1 cellular context compared by ENCODE assay signal in the genomic region with DNA sequence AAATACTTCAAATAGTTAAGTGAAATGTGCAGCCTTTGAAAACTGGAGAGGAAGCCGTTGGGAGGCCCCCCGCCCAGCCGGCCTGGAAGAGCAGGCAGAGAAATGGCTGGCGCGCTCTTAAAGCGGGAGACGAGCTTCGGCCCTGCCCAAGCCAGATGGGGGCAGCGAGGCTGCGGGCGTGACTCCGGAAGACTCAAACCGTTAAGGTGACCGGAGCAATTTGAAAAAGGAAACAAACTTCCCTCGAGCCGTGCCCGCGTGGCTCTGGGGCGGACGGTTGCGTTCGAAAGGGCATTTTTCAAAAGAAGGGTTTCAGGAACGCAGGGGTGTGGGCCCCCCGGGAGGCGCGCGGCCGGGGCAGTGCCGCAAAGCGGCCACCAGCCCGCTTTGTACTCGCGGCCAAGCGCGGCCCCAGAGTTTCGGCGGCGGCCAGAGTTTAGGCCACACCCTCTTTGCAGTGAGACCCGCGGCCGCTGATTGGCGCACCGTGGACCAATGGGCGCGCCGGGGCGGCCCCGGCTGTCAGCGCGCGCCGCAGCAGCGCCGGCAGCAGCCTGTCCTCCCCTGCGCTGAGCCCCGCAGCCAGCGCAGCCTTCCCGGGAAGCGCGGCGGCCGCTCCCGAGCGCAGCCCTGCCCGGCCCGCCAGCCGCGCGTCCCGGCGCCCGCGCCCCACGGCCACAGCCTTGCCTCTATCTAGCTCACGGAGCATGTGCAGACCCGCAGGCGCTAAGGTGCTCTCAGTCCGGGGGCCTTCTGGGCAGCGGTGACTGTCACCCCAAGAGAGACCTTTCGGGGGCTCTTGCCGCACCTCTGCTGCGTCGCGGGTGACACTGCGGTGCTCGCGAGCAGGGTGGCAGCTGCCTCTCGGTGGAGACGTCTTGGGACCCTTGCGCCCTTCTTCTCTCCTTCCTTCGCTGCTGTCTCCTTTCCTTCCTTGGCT.
A peak's percentile ranks its signal among the peaks of the same experiment; 100 is the strongest.
TF ChIP-seq lines count a peak whose summit lies in the region.

TSS of gene NAV2 (plus strand) at position 557 of the 940 bp plus-strand sequence. CDS start 859 bp downstream, outside the sequence.

TF ChIP-seq in K562, 482 proteins besides CTCF, POLR2A, EP300 and RAD21 (continued from another document and continues in another):
- TF ChIP-seq ZBTB11 (CRISPR knock-in tag; IDR thresholded peaks at IDR 0.05): no peak
- TF ChIP-seq BRCA1 (IDR thresholded peaks at IDR 0.05): no peak
- TF ChIP-seq BRCA1 (CRISPR knock-in tag; IDR thresholded peaks at IDR 0.05): no peak
- TF ChIP-seq GABPB1 (CRISPR knock-in tag; IDR thresholded peaks at IDR 0.05): peak; percentile 76
- no peak for TF ChIP-seq STAG1 (CRISPR knock-in tag; IDR thresholded peaks at IDR 0.05; ENCODE audit: borderline replicate concordance)
- 0 out of 2 replicates have a peak, but pooled peaks have one; percentile 24 for TF ChIP-seq ZSCAN32 (CRISPR knock-in tag; IDR thresholded peaks at IDR 0.05)
- TF ChIP-seq KLF6 (CRISPR knock-in tag; IDR thresholded peaks at IDR 0.05; ENCODE audit: borderline replicate concordance): peak; percentile 72; the same call in 1 of the 2 replicates
- peak; percentile 43 for TF ChIP-seq FUS (optimal IDR thresholded peaks at IDR 0.05; ENCODE audit: low read depth, low read length)
- no peak for TF ChIP-seq PYGO2 (tag; IDR thresholded peaks at IDR 0.05)
- TF ChIP-seq, protein P1, sequence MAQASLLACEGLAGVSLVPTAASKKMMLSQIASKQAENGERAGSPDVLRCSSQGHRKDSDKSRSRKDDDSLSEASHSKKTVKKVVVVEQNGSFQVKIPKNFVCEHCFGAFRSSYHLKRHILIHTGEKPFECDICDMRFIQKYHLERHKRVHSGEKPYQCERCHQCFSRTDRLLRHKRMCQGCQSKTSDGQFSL (CRISPR knock-in tag; IDR thresholded peaks at IDR 0.05): no peak
- TF ChIP-seq, protein P1 (tag; IDR thresholded peaks at IDR 0.05): no peak
- peak; percentile 98 for TF ChIP-seq RBM25 (IDR thresholded peaks at IDR 0.05; ENCODE audit: low read depth, low read length, severe bottlenecking)
- 0 out of 2 replicates have a peak, but pooled peaks have one; percentile 38 for TF ChIP-seq HNRNPL (IDR thresholded peaks at IDR 0.05; ENCODE audit: low read depth, low read length)
- TF ChIP-seq, protein P2, sequence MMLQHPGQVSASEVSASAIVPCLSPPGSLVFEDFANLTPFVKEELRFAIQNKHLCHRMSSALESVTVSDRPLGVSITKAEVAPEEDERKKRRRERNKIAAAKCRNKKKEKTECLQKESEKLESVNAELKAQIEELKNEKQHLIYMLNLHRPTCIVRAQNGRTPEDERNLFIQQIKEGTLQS (IDR thresholded peaks at IDR 0.05): no peak
- TF ChIP-seq, protein P2 (CRISPR knock-in tag; conservative IDR thresholded peaks at IDR 0.05): 0 out of 2 replicates have a peak, but pooled peaks have one; percentile 59
- TF ChIP-seq HINFP (tag; conservative IDR thresholded peaks at IDR 0.05; ENCODE audit: low read depth): no peak
- no peak for TF ChIP-seq TRIM25 (IDR thresholded peaks at IDR 0.05; ENCODE audit: borderline replicate concordance)
- TF ChIP-seq HLTF (IDR thresholded peaks at IDR 0.05): no peak
- peak; percentile 88; the same call in 1 of the 2 replicates for TF ChIP-seq CXXC5 (CRISPR knock-in tag; IDR thresholded peaks at IDR 0.05)
- peak; percentile 68; the same call in 1 of the 2 replicates for TF ChIP-seq ZNF766 (CRISPR knock-in tag; conservative IDR thresholded peaks at IDR 0.05)
- TF ChIP-seq HDAC1 (IDR thresholded peaks at IDR 0.05): 0 out of 4 replicates have a peak, but pooled peaks of 1 of the 2 experiments have one; percentile 28
- TF ChIP-seq TAF9B (IDR thresholded peaks at IDR 0.05; ENCODE audit: partially characterized antibody): no peak
- no peak for TF ChIP-seq NUFIP1 (IDR thresholded peaks at IDR 0.05; ENCODE audit: partially characterized antibody)
- TF ChIP-seq, protein P3, sequence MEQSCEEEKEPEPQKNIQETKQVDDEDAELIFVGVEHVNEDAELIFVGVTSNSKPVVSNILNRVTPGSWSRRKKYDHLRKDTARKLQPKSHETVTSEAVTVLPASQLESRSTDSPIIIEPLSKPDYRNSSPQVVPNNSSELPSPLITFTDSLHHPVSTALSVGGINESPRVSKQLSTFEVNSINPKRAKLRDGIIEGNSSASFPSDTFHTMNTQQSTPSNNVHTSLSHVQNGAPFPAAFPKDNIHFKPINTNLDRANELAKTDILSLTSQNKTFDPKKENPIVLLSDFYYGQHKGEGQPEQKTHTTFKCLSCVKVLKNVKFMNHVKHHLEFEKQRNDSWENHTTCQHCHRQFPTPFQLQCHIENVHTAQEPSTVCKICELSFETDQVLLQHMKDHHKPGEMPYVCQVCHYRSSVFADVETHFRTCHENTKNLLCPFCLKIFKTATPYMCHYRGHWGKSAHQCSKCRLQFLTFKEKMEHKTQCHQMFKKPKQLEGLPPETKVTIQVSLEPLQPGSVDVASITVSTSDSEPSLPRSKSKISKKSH (CRISPR knock-in tag; IDR thresholded peaks at IDR 0.05): no peak
- no peak for TF ChIP-seq JUN (IDR thresholded peaks at IDR 0.05; ENCODE audit: borderline replicate concordance, low read depth, low read length)
- TF ChIP-seq JUN (CRISPR knock-in tag; IDR thresholded peaks at IDR 0.05; ENCODE audit: borderline replicate concordance): 0 out of 2 replicates have a peak, but pooled peaks have one; percentile 62
- TF ChIP-seq U2AF2 (optimal IDR thresholded peaks at IDR 0.05; ENCODE audit: low read depth, low read length): no peak
- TF ChIP-seq SMAD2 (IDR thresholded peaks at IDR 0.05; ENCODE audit: low read depth, low read length): no peak
- no peak for TF ChIP-seq DNMT1 (IDR thresholded peaks at IDR 0.05)
- peak; percentile 35 for TF ChIP-seq GABPA (tag; conservative IDR thresholded peaks at IDR 0.05; ENCODE audit: low read depth)
- TF ChIP-seq PHF21A (IDR thresholded peaks at IDR 0.05; ENCODE audit: borderline replicate concordance, low read depth): peak; percentile 43; the same call in 1 of the 2 replicates
- TF ChIP-seq, protein P4, sequence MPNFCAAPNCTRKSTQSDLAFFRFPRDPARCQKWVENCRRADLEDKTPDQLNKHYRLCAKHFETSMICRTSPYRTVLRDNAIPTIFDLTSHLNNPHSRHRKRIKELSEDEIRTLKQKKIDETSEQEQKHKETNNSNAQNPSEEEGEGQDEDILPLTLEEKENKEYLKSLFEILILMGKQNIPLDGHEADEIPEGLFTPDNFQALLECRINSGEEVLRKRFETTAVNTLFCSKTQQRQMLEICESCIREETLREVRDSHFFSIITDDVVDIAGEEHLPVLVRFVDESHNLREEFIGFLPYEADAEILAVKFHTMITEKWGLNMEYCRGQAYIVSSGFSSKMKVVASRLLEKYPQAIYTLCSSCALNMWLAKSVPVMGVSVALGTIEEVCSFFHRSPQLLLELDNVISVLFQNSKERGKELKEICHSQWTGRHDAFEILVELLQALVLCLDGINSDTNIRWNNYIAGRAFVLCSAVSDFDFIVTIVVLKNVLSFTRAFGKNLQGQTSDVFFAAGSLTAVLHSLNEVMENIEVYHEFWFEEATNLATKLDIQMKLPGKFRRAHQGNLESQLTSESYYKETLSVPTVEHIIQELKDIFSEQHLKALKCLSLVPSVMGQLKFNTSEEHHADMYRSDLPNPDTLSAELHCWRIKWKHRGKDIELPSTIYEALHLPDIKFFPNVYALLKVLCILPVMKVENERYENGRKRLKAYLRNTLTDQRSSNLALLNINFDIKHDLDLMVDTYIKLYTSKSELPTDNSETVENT (CRISPR knock-in tag; IDR thresholded peaks at IDR 0.05): no peak
- TF ChIP-seq AFF4 (CRISPR knock-in tag; IDR thresholded peaks at IDR 0.05): peak; percentile 41; the same call in 1 of the 2 replicates
- peak; percentile 71; the same call in 1 of the 2 replicates for TF ChIP-seq ETV5 (CRISPR knock-in tag; IDR thresholded peaks at IDR 0.05; ENCODE audit: low read depth)
- TF ChIP-seq EP400 (IDR thresholded peaks at IDR 0.05): peak; percentile 82
- TF ChIP-seq SP1 (CRISPR knock-in tag; IDR thresholded peaks at IDR 0.05): no peak
- TF ChIP-seq MEF2A (IDR thresholded peaks at IDR 0.05; ENCODE audit: control insufficient read depth, low read depth, low read length): no peak
- TF ChIP-seq RBM34 (IDR thresholded peaks at IDR 0.05; ENCODE audit: borderline replicate concordance, insufficient read depth, low read length): 0 out of 2 replicates have a peak, but pooled peaks have one; percentile 26
- TF ChIP-seq HSF4 (CRISPR knock-in tag; IDR thresholded peaks at IDR 0.05; ENCODE audit: borderline replicate concordance): no peak
- TF ChIP-seq FOXK1 (CRISPR knock-in tag; IDR thresholded peaks at IDR 0.05; ENCODE audit: borderline replicate concordance): no peak
- TF ChIP-seq CREBBP (IDR thresholded peaks at IDR 0.05; ENCODE audit: low read depth, low read length): no peak
- no peak for TF ChIP-seq NR4A1 (CRISPR knock-in tag; IDR thresholded peaks at IDR 0.05)
- TF ChIP-seq NR4A1 (tag; IDR thresholded peaks at IDR 0.05): peak; percentile 49; the same call in 1 of the 2 replicates
- no peak for TF ChIP-seq ZNF778 (CRISPR knock-in tag; IDR thresholded peaks at IDR 0.05)
- peak in 1 of 2 experiments; percentile 95; a peak in 2 of 4 replicates for TF ChIP-seq NONO (IDR thresholded peaks at IDR 0.05; ENCODE audit: low read depth in 2 of 2, low read length in 1 of 2)
